ENCODE assay signal across 9 cellular contexts in genomic region chr1:106292130-106292529, GRCh38.
"Had no signal": no experiment of that assay in that cellular context is flagged by ENCODE, and none has a peak within 500 bp of the region (broad histone marks: within the 10 kb centered on the region; RNA-seq: fewer than 3 reads in every experiment).

No MANE protein-coding gene starts in this region.

- H3K4me2 ChIP-seq: GM23338 had no signal

- H2AFZ ChIP-seq: GM23248, GM23338 had no signal

- ATAC-seq: GM23338, HCT116 had no signal

- H3K4me3 ChIP-seq: GM23248, GM23338, HAP-1 had no signal

- H3K9me3 ChIP-seq: HAP-1 had no signal

- DNase-seq: GM23248, GOT3, H7, H9, HCEC 1CT, HFFc6 had no signal

- H3K27ac ChIP-seq: GM23248 had no signal

- H3K9ac ChIP-seq: GM23248 had no signal

- H3K36me3 ChIP-seq: HAP-1 had no signal

- H3K4me1 ChIP-seq: HAP-1 had no signal
